12 cellular contexts compared by ENCODE assay signal in the genomic region with DNA sequence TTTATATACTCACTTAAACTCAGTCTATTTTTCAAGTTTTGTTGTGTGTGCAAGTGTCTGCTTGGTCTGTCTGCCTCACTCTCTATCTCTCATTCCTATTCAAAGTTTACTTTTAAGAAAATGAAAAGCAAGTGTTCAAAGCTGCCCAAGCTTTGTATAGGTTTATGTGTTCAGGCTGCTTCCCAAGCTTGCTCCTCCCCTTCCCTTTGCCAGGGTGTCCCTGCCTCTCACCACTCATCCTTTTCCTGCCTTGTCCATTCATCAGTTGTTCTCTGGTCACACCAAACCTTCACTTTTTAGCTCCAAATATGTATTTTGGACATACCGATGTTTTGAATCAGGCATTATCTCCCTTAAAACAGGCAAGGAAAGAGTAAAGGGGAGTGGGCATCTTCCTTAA. TPM values are rescaled to one million over a fixed set of nuclear protein-coding genes. Genes with fewer than 3 reads are reported as not detected.
DNase-seq lines count a peak whose midpoint lies in the region; ATAC-seq, FAIRE-seq and TF ChIP-seq lines count a peak whose summit lies in the region.
"Had no signal": no experiment of that assay in that cellular context is flagged by ENCODE, and none has a peak within 500 bp of the region (broad histone marks: within the 10 kb centered on the region; RNA-seq: fewer than 3 reads in every experiment).

No MANE protein-coding gene starts in this region.

- no peak overlapping the region for H2BK12ac ChIP-seq in neuronal stem cell (ENCODE audit: low read length)

- intact Hi-C loops in endothelial cell of umbilical vein (cut with micrococcal nuclease) (loop anchor here (2.0 kb wide), 1 partner anchor 41 kb away; a partner anchor contains a TSS), colonic mucosa (cut with DNase I) (no loop called here)

- H3K4me2 ChIP-seq in endothelial cell of umbilical vein (ENCODE audit: insufficient read depth, low read length) (peak overlapping the region; percentile 92), neuronal stem cell (ENCODE audit: insufficient read depth, low read length, poor library complexity, severe bottlenecking) (no peak overlapping the region)
- H3K4me2 ChIP-seq: KMS-11 had no signal

- H3K27ac ChIP-seq in endothelial cell of umbilical vein (ENCODE audit: insufficient read depth, low read depth, low read length): peak overlapping the region; percentile 86
- H3K27ac ChIP-seq in neuronal stem cell (replicated peaks; ENCODE audit: low read length): no peak overlapping the region
- H3K27ac ChIP-seq in colonic mucosa: no peak overlapping the region
- H3K27ac ChIP-seq: KMS-11 had no signal

- no peaks in the 10 kb centered on the region for H3K79me1 ChIP-seq in neuronal stem cell (ENCODE audit: low read depth, low read length)

- no peaks in the 10 kb centered on the region for H4K20me1 ChIP-seq in endothelial cell of umbilical vein (replicated peaks; ENCODE audit: control insufficient read depth, extremely low read depth, insufficient read depth, low read length)

- no peak overlapping the region for H3K4ac ChIP-seq in neuronal stem cell (ENCODE audit: low read length)

- H3K27me3 ChIP-seq in endothelial cell of umbilical vein (ENCODE audit: control insufficient read depth in 2 of 2, insufficient read depth in 2 of 2, low read length in 2 of 2) (no peaks in the 10 kb centered on the region), neuronal stem cell (ENCODE audit: control insufficient read depth in 3 of 3, insufficient read depth in 3 of 3, low read depth in 1 of 3, low read length in 3 of 3) (no peaks in the 10 kb centered on the region), colonic mucosa (no peaks in the 10 kb centered on the region)

- no CpG with 5 or more reads among the region's 1 CpG for WGBS in neuronal stem cell (ENCODE audit: extremely low coverage in 2 of 2, insufficient read length in 2 of 2, insufficient replicate concordance in 1 of 2), 2 donors

- H3K9me3 ChIP-seq in endothelial cell of umbilical vein (replicated peaks; ENCODE audit: control insufficient read depth, insufficient read depth, low read length) (no peaks in the 10 kb centered on the region), neuronal stem cell (replicated peaks in 1 of 2; ENCODE audit: control insufficient read depth in 2 of 2, insufficient read depth in 1 of 2, low read depth in 1 of 2, low read length in 2 of 2) (no peaks in the 10 kb centered on the region), colonic mucosa (no peaks in the 10 kb centered on the region)

- H2BK120ac ChIP-seq in neuronal stem cell (ENCODE audit: low read depth, low read length): no peak overlapping the region

- POLR2A ChIA-PET in endothelial cell of umbilical vein (lab: Charles Lee): no interaction called here

- H3K9ac ChIP-seq in endothelial cell of umbilical vein (replicated peaks; ENCODE audit: extremely low read depth, insufficient read depth, low read length): peak overlapping the region; percentile 57
- H3K9ac ChIP-seq in neuronal stem cell (ENCODE audit: low read depth, low read length, poor library complexity): no peak overlapping the region
- no peak overlapping the region for H3K9ac ChIP-seq in colonic mucosa (ENCODE audit: low read depth in 2 of 2, low read length in 2 of 2)
- H3K9ac ChIP-seq: KMS-11 had no signal

- FAIRE-seq in endothelial cell of umbilical vein (lab: Jason Lieb, UNC): peak; percentile 37
- FAIRE-seq: TTC549 had no signal

- H3K14ac ChIP-seq in neuronal stem cell (ENCODE audit: low read length): no peak overlapping the region

- H3K9me1 ChIP-seq in endothelial cell of umbilical vein (replicated peaks; ENCODE audit: control insufficient read depth, extremely low read depth, insufficient read depth, low read length): no peaks in the 10 kb centered on the region

- no peak overlapping the region for H2AK5ac ChIP-seq in neuronal stem cell (ENCODE audit: low read depth, low read length)

- no peak overlapping the region for H4K91ac ChIP-seq in neuronal stem cell (ENCODE audit: low read depth, low read length, poor library complexity)

- no TSS peak for BruUV-seq in endothelial cell of umbilical vein (replicated peaks; lab: Mats Ljungman, UMichigan)

- H3K4me3 ChIP-seq in endothelial cell of umbilical vein (replicated peaks in 1 of 3; ENCODE audit: insufficient read depth in 1 of 3, low read depth in 1 of 3, low read length in 3 of 3) (no peak overlapping the region), neuronal stem cell (ENCODE audit: low read length in 2 of 2) (no peak overlapping the region), colonic mucosa (no peak overlapping the region)

- dilution Hi-C loops in endothelial cell of umbilical vein (cut with MboI; ENCODE audit: extremely low pct_ligation_motif_present, low sequenced_read_pairs): no loop called here

- H3K79me2 ChIP-seq in endothelial cell of umbilical vein (ENCODE audit: control insufficient read depth, insufficient read depth, low read length): peaks cover 2% of the 10 kb centered on the region

- TF ChIP-seq POLR2A in endothelial cell of umbilical vein (IDR thresholded peaks at IDR 0.05; ENCODE audit: low read depth, low read length): no peak

- no peak overlapping the region for H2BK15ac ChIP-seq in neuronal stem cell (ENCODE audit: low read length)

- TF ChIP-seq CTCF in endothelial cell of umbilical vein (IDR thresholded peaks at IDR 0.05; ENCODE audit: extremely low read depth in 1 of 2, insufficient read depth in 1 of 2, low read depth in 1 of 2, low read length in 2 of 2) (no peak), colonic mucosa (IDR thresholded peaks at IDR 0.05) (no peak)

- no peak overlapping the region for H2AFZ ChIP-seq in endothelial cell of umbilical vein (ENCODE audit: low read depth, low read length)
- H2AFZ ChIP-seq in neuronal stem cell (ENCODE audit: low read length): peak overlapping the region; percentile 21

- H3K18ac ChIP-seq in neuronal stem cell (ENCODE audit: low read length): no peak overlapping the region

- peak; percentile 29 for DNase-seq in AG20443 (ENCODE audit: low spot score)
- peak; percentile 36 for DNase-seq in LHCN-M2 (ENCODE audit: low read depth)
- peak; percentile 57 for DNase-seq in endothelial cell of umbilical vein (ENCODE audit: low read depth, low spot score)
- no peak for DNase-seq in neuronal stem cell (ENCODE audit: low spot score)
- no peak for DNase-seq in colonic mucosa
- DNase-seq in amniotic stem cell (lab: John Stamatoyannopoulos, UW): no peak

- H3K36me3 ChIP-seq in endothelial cell of umbilical vein (ENCODE audit: control insufficient read depth in 2 of 2, extremely low read depth in 1 of 2, insufficient read depth in 2 of 2, low read length in 2 of 2): no peaks in the 10 kb centered on the region
- peaks cover 0 to 1% of the 10 kb centered on the region in 2 donors for H3K36me3 ChIP-seq in neuronal stem cell (replicated peaks in 1 of 2; ENCODE audit: control insufficient read depth in 2 of 2, insufficient read depth in 2 of 2, low read length in 2 of 2)
- H3K36me3 ChIP-seq in colonic mucosa: no peaks in the 10 kb centered on the region

- H2BK5ac ChIP-seq in neuronal stem cell (ENCODE audit: low read length): no peak overlapping the region

- H3K4me1 ChIP-seq in endothelial cell of umbilical vein (ENCODE audit: control insufficient read depth, extremely low read depth, insufficient read depth, low read length) (peaks cover 43% of the 10 kb centered on the region), neuronal stem cell (ENCODE audit: control insufficient read depth in 2 of 2, insufficient read depth in 1 of 2, low read depth in 1 of 2, low read length in 2 of 2) (peaks cover 4 to 17% of the 10 kb centered on the region in 2 donors), colonic mucosa (peaks cover 12% of the 10 kb centered on the region)

- CTCF ChIA-PET in endothelial cell of umbilical vein (lab: Charles Lee): interaction anchor here (0.6 to 2.1 kb wide), 8 partner anchors 11 to 332 kb away, joined by 3 to 9 read pairs (median 5); a partner anchor contains a TSS

- no peak overlapping the region for H4K8ac ChIP-seq in neuronal stem cell (ENCODE audit: low read depth, low read length)

- ATAC-seq in GM18858 (IDR thresholded peaks at IDR 0.05; ENCODE audit: unreplicated experiment) (no peak), GM21717 (IDR thresholded peaks at IDR 0.05; ENCODE audit: unreplicated experiment) (no peak)
- ATAC-seq: HCT116, left lobe of liver had no signal

- H3K23ac ChIP-seq in neuronal stem cell (ENCODE audit: low read depth, low read length, poor library complexity): no peak overlapping the region

TF ChIP-seq in endothelial cell of umbilical vein, 7 proteins besides CTCF, POLR2A, EP300 and RAD21:
- TF ChIP-seq FOS (IDR thresholded peaks at IDR 0.05; ENCODE audit: borderline replicate concordance, insufficient read depth, low read length): no peak
TF ChIP-seq in endothelial cell of umbilical vein: peak in this region for 0.

RNA-seq across cellular contexts. Expression of a gene that starts 41.3 kb away (rescaled TPM):
- total RNA-seq in LHCN-M2 (2014; rRNA removed) (9.1 and 14.2 TPM in 2 replicates), endothelial cell of umbilical vein (58.4 and 60.0 TPM in 2 replicates), colonic mucosa (10 to 100 TPM; 41.9 to 76.6 TPM)
- 4.8 TPM for polyA plus RNA-seq in LHCN-M2 (2012)
- 8.9 and 14.7 TPM in 2 replicates for polyA plus RNA-seq in endothelial cell of umbilical vein
- 13.4 and 15.9 TPM in 2 replicates for polyA plus RNA-seq in endothelial cell of umbilical vein (2011; cell fraction: cytosol; rRNA removed)
- polyA plus RNA-seq in endothelial cell of umbilical vein (2011; cell fraction: nucleus; rRNA removed): 59.2 and 69.9 TPM in 2 replicates
- polyA plus RNA-seq in endothelial cell of umbilical vein (2012): 37.1 and 44.9 TPM in 2 replicates
- 22.9 and 30.2 TPM in 2 replicates for polyA minus RNA-seq in endothelial cell of umbilical vein
- 3.7 TPM for polyA minus RNA-seq in endothelial cell of umbilical vein (2011; cell fraction: cytosol; rRNA and poly(A)+ RNA removed)
- 61.3 and 69.6 TPM in 2 replicates for polyA minus RNA-seq in endothelial cell of umbilical vein (2011; cell fraction: nucleus; rRNA and poly(A)+ RNA removed)
- polyA plus RNA-seq in neuronal stem cell (2013, experiment 1 of 2): 20.8 TPM
- polyA plus RNA-seq in neuronal stem cell (2013, experiment 2 of 2): 23.7 TPM

RNA-seq across cellular contexts. Expression of a gene that starts 47.2 kb away (rescaled TPM):
- total RNA-seq in LHCN-M2 (2014; rRNA removed): 21.3 and 25.1 TPM in 2 replicates
- polyA plus RNA-seq in LHCN-M2 (2012): 5.8 TPM
- total RNA-seq in endothelial cell of umbilical vein: 30.9 and 33.3 TPM in 2 replicates
- 5.4 and 5.9 TPM in 2 replicates for polyA plus RNA-seq in endothelial cell of umbilical vein
- polyA plus RNA-seq in endothelial cell of umbilical vein (2011; cell fraction: cytosol; rRNA removed): 9.4 and 10.3 TPM in 2 replicates
- 6.3 and 10.2 TPM in 2 replicates for polyA plus RNA-seq in endothelial cell of umbilical vein (2011; cell fraction: nucleus; rRNA removed)
- polyA plus RNA-seq in endothelial cell of umbilical vein (2012): 26.8 and 35.4 TPM in 2 replicates
- 13.5 and 14.1 TPM in 2 replicates for polyA minus RNA-seq in endothelial cell of umbilical vein
- polyA minus RNA-seq in endothelial cell of umbilical vein (2011; cell fraction: cytosol; rRNA and poly(A)+ RNA removed): 8.7 TPM
- 9.4 and 10.3 TPM in 2 replicates for polyA minus RNA-seq in endothelial cell of umbilical vein (2011; cell fraction: nucleus; rRNA and poly(A)+ RNA removed)
- polyA plus RNA-seq in neuronal stem cell (2013, experiment 1 of 2): 4.0 TPM
- polyA plus RNA-seq in neuronal stem cell (2013, experiment 2 of 2): 4.3 TPM
- 10 to 100 TPM in 1 of 2 donors, 1 to 10 TPM in 1; 7.0 to 14.9 TPM for total RNA-seq in colonic mucosa

Comparison
In these comparisons a context has a peak if more than half of its experiments do, and no peak if none do; other contexts are left out.
1. DNase-seq: peak in AG20443 (single experiment), LHCN-M2 (single experiment) and endothelial cell of umbilical vein (single experiment); none in neuronal stem cell (single experiment), colonic mucosa (single experiment) and amniotic stem cell (single experiment).